ENCODE assay signal across 8 cellular contexts in genomic region chr9:100352201-100352726, GRCh38. TPM values are rescaled to one million over a fixed set of nuclear protein-coding genes. Genes with fewer than 3 reads are reported as not detected.
A peak's percentile ranks its signal among the peaks of the same experiment; 100 is the strongest.
DNase-seq lines count a peak whose midpoint lies in the region; ATAC-seq and TF ChIP-seq lines count a peak whose summit lies in the region.

No MANE protein-coding gene starts in this region.

- peak; percentile 52 to 59 for DNase-seq in Caco-2
- peak; percentile 50 for DNase-seq in HK-2 (ENCODE audit: unreplicated experiment)
- peak; percentile 8 for DNase-seq in activated CD4-positive, alpha-beta T cell treated with anti-CD3 and anti-CD28 coated beads for 1 hour
- peak; percentile 25 to 40 for DNase-seq in lung microvascular endothelial cell (ENCODE audit: low read depth in 2 of 2)
- peak; percentile 0 to 2 for DNase-seq in stimulated activated CD8-positive, alpha-beta memory T cell treated with anti-CD3 and anti-CD28 coated beads, Interleukin-7, amount 100 ng/mL, for 1 hour (ENCODE audit: low read depth in 2 of 2)
- no peak for DNase-seq in NCI-H187 treated with DMSO at 0.1 percent for 48 hours (lab: John Stamatoyannopoulos, UW)

- H3K36me3 ChIP-seq in Caco-2 (ENCODE audit: control insufficient read depth, insufficient read depth, low read length) (0 out of 2 replicates have a peak, but pooled peaks cover 1% of the 10 kb centered on the region), duodenal mucosa (ENCODE audit: control insufficient read depth in 1 of 2, insufficient read depth in 2 of 2, low read length in 2 of 2) (no peaks in the 10 kb centered on the region)

- TF ChIP-seq CTCF in Caco-2 (IDR thresholded peaks at IDR 0.05; ENCODE audit: insufficient read depth in 1 of 2, low read depth in 1 of 2, low read length in 1 of 2, severe bottlenecking in 1 of 2, unreplicated experiment in 1 of 2): no peak

- intact Hi-C loops in Caco-2 (cut with micrococcal nuclease; ENCODE audit: unreplicated experiment): loop anchor here (2.0 to 5.0 kb wide), 2 partner anchors 59 to 75 kb away; partner anchors contain the start of gene MSANTD3

- CTCF ChIA-PET in Caco-2 (lab: Charles Lee): interaction anchor here (0.9 to 1.4 kb wide), 3 partner anchors 26 to 85 kb away, joined by 3 to 6 read pairs (median 3); no protein-coding TSS in a partner anchor

- H3K9me3 ChIP-seq in Caco-2 (no peaks in the 10 kb centered on the region), duodenal mucosa (ENCODE audit: control insufficient read depth in 1 of 2, low read length in 2 of 2) (no peaks in the 10 kb centered on the region)

- H3K27ac Mint-ChIP-seq in Caco-2 (ENCODE audit: unreplicated experiment): peak overlapping the region; percentile 92

- peaks cover 15% of the 10 kb centered on the region for H3K36me3 Mint-ChIP-seq in Caco-2 (ENCODE audit: insufficient read depth, unreplicated experiment)

- no peaks in the 10 kb centered on the region for H3K27me3 Mint-ChIP-seq in Caco-2 (ENCODE audit: insufficient read depth, unreplicated experiment)

- no TSS peak for BruUV-seq in Caco-2 (replicated peaks; lab: Mats Ljungman, UMichigan)

- peak overlapping the region; percentile 67 for H3K27ac ChIP-seq in duodenal mucosa (ENCODE audit: low read depth, low read length)

- H3K4me1 Mint-ChIP-seq in Caco-2 (ENCODE audit: low read depth, unreplicated experiment): peaks cover 26% of the 10 kb centered on the region

- peaks cover 13% of the 10 kb centered on the region for H3K9me3 Mint-ChIP-seq in Caco-2 (ENCODE audit: unreplicated experiment)

- POLR2A ChIA-PET in Caco-2 (lab: Charles Lee): interaction anchor here (0.8 to 1.2 kb wide), 3 partner anchors 22 to 60 kb away, joined by 3 to 4 read pairs (median 3); no protein-coding TSS in a partner anchor

- ATAC-seq in GM21367 (IDR thresholded peaks at IDR 0.05; ENCODE audit: unreplicated experiment): peak; percentile 24

- H3K27me3 ChIP-seq in Caco-2 (replicated peaks; ENCODE audit: control insufficient read depth, insufficient read depth, low read length) (no peaks in the 10 kb centered on the region), duodenal mucosa (ENCODE audit: control insufficient read depth in 1 of 2, insufficient read depth in 2 of 2, low read length in 2 of 2) (no peaks in the 10 kb centered on the region)

- H3K4me3 ChIP-seq in Caco-2 (ENCODE audit: low read depth, low read length) (peak overlapping the region; percentile 99), duodenal mucosa (ENCODE audit: low read depth in 1 of 2, low read length in 2 of 2) (peak overlapping the region; percentile 91 to 95)

- H3K4me1 ChIP-seq in Caco-2 (peaks cover 7% of the 10 kb centered on the region; the same call in 1 of the 2 replicates), duodenal mucosa (ENCODE audit: control insufficient read depth in 1 of 2, insufficient read depth in 2 of 2, low read length in 2 of 2) (peaks cover 0 to 12% of the 10 kb centered on the region in 2 donors)

- H3K9ac ChIP-seq in duodenal mucosa (ENCODE audit: low read depth in 1 of 2, low read length in 2 of 2): peak overlapping the region; percentile 69 to 77

- H3K4me3 Mint-ChIP-seq in Caco-2 (ENCODE audit: unreplicated experiment): peak overlapping the region; percentile 99

RNA-seq across cellular contexts. Expression of gene TEX10, which starts 0.5 kb away (rescaled TPM):
- total RNA-seq in Caco-2 (2022): 31.1 and 35.0 TPM in 2 replicates
- 18.5 TPM in 2 replicates for total RNA-seq in lung microvascular endothelial cell
